Comparison of ENCODE assay signal across 8 cellular contexts in the genomic region with DNA sequence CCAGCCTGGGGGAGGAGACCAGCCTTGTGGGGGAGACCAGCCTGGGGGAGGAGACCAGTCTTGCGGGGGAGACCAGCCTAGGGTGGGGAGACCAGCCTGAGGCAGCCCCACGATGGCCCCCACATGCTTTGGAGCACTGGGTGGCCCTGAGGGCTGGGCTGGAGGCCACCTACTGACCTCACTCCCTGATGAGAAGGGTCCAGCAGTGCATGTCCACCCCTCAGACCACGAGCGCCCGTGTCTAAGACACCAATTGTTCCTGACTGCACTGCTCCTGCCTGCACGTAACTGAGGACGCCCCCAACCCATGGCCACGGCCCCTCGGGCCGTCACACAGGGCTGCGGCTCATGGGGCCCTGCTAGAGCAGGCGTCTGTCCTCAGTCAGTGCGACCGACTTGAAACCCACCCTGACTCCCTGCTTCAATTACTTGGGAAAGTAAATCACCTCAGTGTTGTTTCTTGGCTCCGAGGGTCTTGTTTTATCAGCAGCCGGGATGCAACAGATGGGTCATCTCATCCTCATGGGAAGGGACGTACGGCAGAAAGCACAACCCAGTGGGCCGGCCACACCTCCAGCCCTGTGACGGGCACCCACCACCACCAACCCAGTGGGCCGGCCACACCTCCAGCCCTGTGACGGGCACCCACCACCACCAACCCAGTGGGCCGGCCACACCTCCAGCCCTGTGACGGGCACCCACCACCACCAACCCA. TPM values are rescaled to one million over a fixed set of nuclear protein-coding genes. Genes with fewer than 3 reads are reported as not detected.
DNase-seq lines count a peak whose midpoint lies in the region; ATAC-seq and TF ChIP-seq lines count a peak whose summit lies in the region.

A gene (minus strand): TSS at position 550 of the 715 bp plus-strand sequence. CDS start 1,643 bp downstream, outside the sequence.

- peaks cover 9% of the 10 kb centered on the region for H3K4me1 ChIP-seq in foreskin keratinocyte

- no peaks in the 10 kb centered on the region for H3K79me2 ChIP-seq in neural cell (replicated peaks; ENCODE audit: insufficient read depth, low read length)

- peak; percentile 19 for TF ChIP-seq RAD21 in neural cell (conservative IDR thresholded peaks at IDR 0.05)

- peak within 1 kb of the TSS; percentile 94 for H3K9ac ChIP-seq in neural cell (ENCODE audit: low read length)

- peaks cover 14% of the 10 kb centered on the region for H3K4me1 Mint-ChIP-seq in Calu3 (ENCODE audit: low read depth, unreplicated experiment)
- H3K4me1 Mint-ChIP-seq in activated T-helper 2 cell treated with anti-CD3 and anti-CD28 coated beads, Interferon-gamma antibody, Interleukin-2, Interleukin-4, amounts not matched to agents 10 μg/mL and 5 μg/mL and 100 μg/mL, durations not matched to agents 14 hours and 24 hours and 36 hours (ENCODE audit: low read depth): peaks cover 7% of the 10 kb centered on the region

- DNase-seq in Calu3 (no peak), HEK293T (ENCODE audit: extremely low spot score) (peak; percentile 72), NCI-H82 treated with DMSO at 0.1 percent for 48 hours (lab: John Stamatoyannopoulos, UW; ENCODE audit: unreplicated experiment) (peak; percentile 56), foreskin keratinocyte (peak; percentile 28 to 46), superior temporal gyrus (ENCODE audit: extremely low spot score) (peak; percentile 54)
- no peak for DNase-seq in activated T-helper 2 cell treated with anti-CD3 and anti-CD28 coated beads, Interferon-gamma antibody, Interleukin-2, Interleukin-4, amounts not matched to agents 10 μg/mL and 5 μg/mL and 100 μg/mL, durations not matched to agents 14 hours and 24 hours and 36 hours (ENCODE audit: low spot score)

- H3K36me3 ChIP-seq in neural cell (ENCODE audit: insufficient read depth, low read length): no peaks in the 10 kb centered on the region

- H3K9me2 ChIP-seq in neural cell (ENCODE audit: insufficient read depth, low read length): no peaks in the 10 kb centered on the region

- peak within 1 kb of the TSS; percentile 69 for H3K4me3 Mint-ChIP-seq in Calu3 (ENCODE audit: low read depth, unreplicated experiment)
- peak within 1 kb of the TSS; percentile 86 for H3K4me3 Mint-ChIP-seq in activated T-helper 2 cell treated with anti-CD3 and anti-CD28 coated beads, Interferon-gamma antibody, Interleukin-2, Interleukin-4, amounts not matched to agents 10 μg/mL and 5 μg/mL and 100 μg/mL, durations not matched to agents 14 hours and 24 hours and 36 hours (ENCODE audit: low read depth)

- intact Hi-C loops in Calu3 (cut with micrococcal nuclease; ENCODE audit: unreplicated experiment): no loop called here
- intact Hi-C loops in activated T-helper 2 cell treated with anti-CD3 and anti-CD28 coated beads, Interferon-gamma antibody, Interleukin-2, Interleukin-4, amounts not matched to agents 10 μg/mL and 5 μg/mL and 100 μg/mL, durations not matched to agents 14 hours and 24 hours and 36 hours (cut with micrococcal nuclease): loop anchor here (2.0 to 5.0 kb wide), 2 partner anchors 41 to 1367 kb away; a partner anchor contains a TSS

- no peaks in the 10 kb centered on the region for H3K9me3 ChIP-seq in neural cell (ENCODE audit: low read length)

- H3K36me3 Mint-ChIP-seq in Calu3 (ENCODE audit: insufficient read depth, unreplicated experiment): peaks cover 22% of the 10 kb centered on the region
- no peaks in the 10 kb centered on the region for H3K36me3 Mint-ChIP-seq in activated T-helper 2 cell treated with anti-CD3 and anti-CD28 coated beads, Interferon-gamma antibody, Interleukin-2, Interleukin-4, amounts not matched to agents 10 μg/mL and 5 μg/mL and 100 μg/mL, durations not matched to agents 14 hours and 24 hours and 36 hours (ENCODE audit: low read depth)

- H3K4me2 ChIP-seq in neural cell (ENCODE audit: low read length): peak within 1 kb of the TSS; percentile 91

- H3K27me3 ChIP-seq in foreskin keratinocyte: no peaks in the 10 kb centered on the region
- no peaks in the 10 kb centered on the region for H3K27me3 ChIP-seq in neural cell (ENCODE audit: insufficient read depth, low read depth, low read length)

- CTCF ChIA-PET in Calu3 (lab: Charles Lee): no interaction called here
- CTCF ChIA-PET in HEK293T (lab: Yijun Ruan, JAX): no interaction called here

- H3K27me3 Mint-ChIP-seq in Calu3 (ENCODE audit: unreplicated experiment): no peaks in the 10 kb centered on the region
- no peaks in the 10 kb centered on the region for H3K27me3 Mint-ChIP-seq in activated T-helper 2 cell treated with anti-CD3 and anti-CD28 coated beads, Interferon-gamma antibody, Interleukin-2, Interleukin-4, amounts not matched to agents 10 μg/mL and 5 μg/mL and 100 μg/mL, durations not matched to agents 14 hours and 24 hours and 36 hours (ENCODE audit: low read depth)

- POLR2A ChIA-PET in HEK293T (lab: Yijun Ruan, JAX): no interaction called here

- TF ChIP-seq CTCF in Calu3 (IDR thresholded peaks at IDR 0.05; ENCODE audit: unreplicated experiment): no peak
- TF ChIP-seq CTCF in foreskin keratinocyte (conservative IDR thresholded peaks at IDR 0.05): no peak
- TF ChIP-seq CTCF in neural cell (IDR thresholded peaks at IDR 0.05; ENCODE audit: poor library complexity, severe bottlenecking): no peak

- H3K27ac ChIP-seq in foreskin keratinocyte (peak within 1 kb of the TSS; percentile 33), neural cell (ENCODE audit: low read length) (peak within 1 kb of the TSS; percentile 99)

- ATAC-seq in foreskin keratinocyte (peak; percentile 56), GM21360 (IDR thresholded peaks at IDR 0.05; ENCODE audit: unreplicated experiment) (no peak)

- H3K9me3 Mint-ChIP-seq in Calu3 (ENCODE audit: low read depth, unreplicated experiment): no peaks in the 10 kb centered on the region
- H3K9me3 Mint-ChIP-seq in activated T-helper 2 cell treated with anti-CD3 and anti-CD28 coated beads, Interferon-gamma antibody, Interleukin-2, Interleukin-4, amounts not matched to agents 10 μg/mL and 5 μg/mL and 100 μg/mL, durations not matched to agents 14 hours and 24 hours and 36 hours: no peaks in the 10 kb centered on the region

- no peaks in the 10 kb centered on the region for H3F3A ChIP-seq in neural cell (ENCODE audit: insufficient read depth, low read length, poor library complexity, severe bottlenecking)

- H3K27ac Mint-ChIP-seq in Calu3 (ENCODE audit: unreplicated experiment): peak within 1 kb of the TSS; percentile 77
- peak within 1 kb of the TSS; percentile 90 for H3K27ac Mint-ChIP-seq in activated T-helper 2 cell treated with anti-CD3 and anti-CD28 coated beads, Interferon-gamma antibody, Interleukin-2, Interleukin-4, amounts not matched to agents 10 μg/mL and 5 μg/mL and 100 μg/mL, durations not matched to agents 14 hours and 24 hours and 36 hours

- TF ChIP-seq EP300 in neural cell (conservative IDR thresholded peaks at IDR 0.05; ENCODE audit: poor library complexity, severe bottlenecking): no peak

- peak within 1 kb of the TSS; percentile 83 for H3K4me3 ChIP-seq in neural cell (ENCODE audit: low read length)

- H4K20me1 ChIP-seq in neural cell (ENCODE audit: insufficient read depth): no peaks in the 10 kb centered on the region

- no TSS peak for BruUV-seq in Calu3 (replicated peaks; lab: Mats Ljungman, UMichigan)

- H2AFZ ChIP-seq in neural cell (ENCODE audit: low read depth, low read length): peak within 1 kb of the TSS; percentile 76

TF ChIP-seq in HEK293T, 16 proteins besides CTCF, POLR2A, EP300 and RAD21 (continues in another document):
- no peak for TF ChIP-seq FOXA1 (IDR thresholded peaks at IDR 0.05)
- no peak for TF ChIP-seq SUZ12 (IDR thresholded peaks at IDR 0.05)
- no peak for TF ChIP-seq TARDBP (IDR thresholded peaks at IDR 0.05)
- no peak for TF ChIP-seq CTBP1 (IDR thresholded peaks at IDR 0.05; ENCODE audit: borderline replicate concordance)
- TF ChIP-seq, protein P1, sequence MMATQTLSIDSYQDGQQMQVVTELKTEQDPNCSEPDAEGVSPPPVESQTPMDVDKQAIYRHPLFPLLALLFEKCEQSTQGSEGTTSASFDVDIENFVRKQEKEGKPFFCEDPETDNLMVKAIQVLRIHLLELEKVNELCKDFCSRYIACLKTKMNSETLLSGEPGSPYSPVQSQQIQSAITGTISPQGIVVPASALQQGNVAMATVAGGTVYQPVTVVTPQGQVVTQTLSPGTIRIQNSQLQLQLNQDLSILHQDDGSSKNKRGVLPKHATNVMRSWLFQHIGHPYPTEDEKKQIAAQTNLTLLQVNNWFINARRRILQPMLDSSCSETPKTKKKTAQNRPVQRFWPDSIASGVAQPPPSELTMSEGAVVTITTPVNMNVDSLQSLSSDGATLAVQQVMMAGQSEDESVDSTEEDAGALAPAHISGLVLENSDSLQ (IDR thresholded peaks at IDR 0.05): no peak
- TF ChIP-seq SP1 (IDR thresholded peaks at IDR 0.05): no peak
- TF ChIP-seq ARNT (IDR thresholded peaks at IDR 0.05): no peak
- TF ChIP-seq HDGF (IDR thresholded peaks at IDR 0.05; ENCODE audit: borderline replicate concordance): no peak
- no peak for TF ChIP-seq LEF1 (IDR thresholded peaks at IDR 0.05; ENCODE audit: borderline replicate concordance)
- TF ChIP-seq L3MBTL2 (conservative IDR thresholded peaks at IDR 0.05): no peak

TF ChIP-seq in neural cell, 6 proteins besides CTCF, POLR2A, EP300 and RAD21 (continues in another document):
- peak; percentile 30 for TF ChIP-seq SMC3 (conservative IDR thresholded peaks at IDR 0.05; ENCODE audit: poor library complexity)
- peak; percentile 63 for TF ChIP-seq POLR2AphosphoS5 (IDR thresholded peaks at IDR 0.05)
- no peak for TF ChIP-seq EZH2 (IDR thresholded peaks at IDR 0.05; ENCODE audit: borderline replicate concordance, insufficient read depth, low read length, poor library complexity, severe bottlenecking)

RNA-seq across cellular contexts. Expression of the gene that starts here (rescaled TPM):
- total RNA-seq in Calu3 (2022) (4.4 and 5.5 TPM in 2 replicates), foreskin keratinocyte (7.8 and 8.9 TPM in 2 replicates)
- total RNA-seq in activated T-helper 2 cell treated with anti-CD3 and anti-CD28 coated beads, Interferon-gamma antibody, Interleukin-2, Interleukin-4, amounts not matched to agents 10 μg/mL and 5 μg/mL and 100 μg/mL, durations not matched to agents 14 hours and 24 hours and 36 hours: 13.9 and 14.7 TPM in 2 replicates
- polyA plus RNA-seq in foreskin keratinocyte (10.4 and 12.6 TPM in 2 replicates), neural cell (14.8 and 20.6 TPM in 2 replicates)
- polyA minus RNA-seq in neural cell: 9.4 and 10.7 TPM in 2 replicates

Comparison
In these comparisons a context has a peak if more than half of its experiments do, and no peak if none do; other contexts are left out.
1. DNase-seq: peak in HEK293T (single experiment), NCI-H82 treated with DMSO at 0.1 percent for 48 hours (single experiment), foreskin keratinocyte (2 of 2) and superior temporal gyrus (single experiment); none in Calu3 (single experiment) and activated T-helper 2 cell treated with anti-CD3 and anti-CD28 coated beads, Interferon-gamma antibody, Interleukin-2, Interleukin-4, amounts not matched to agents 10 μg/mL and 5 μg/mL and 100 μg/mL, durations not matched to agents 14 hours and 24 hours and 36 hours (single experiment).